10 cellular contexts compared by ENCODE assay signal in the genomic region with DNA sequence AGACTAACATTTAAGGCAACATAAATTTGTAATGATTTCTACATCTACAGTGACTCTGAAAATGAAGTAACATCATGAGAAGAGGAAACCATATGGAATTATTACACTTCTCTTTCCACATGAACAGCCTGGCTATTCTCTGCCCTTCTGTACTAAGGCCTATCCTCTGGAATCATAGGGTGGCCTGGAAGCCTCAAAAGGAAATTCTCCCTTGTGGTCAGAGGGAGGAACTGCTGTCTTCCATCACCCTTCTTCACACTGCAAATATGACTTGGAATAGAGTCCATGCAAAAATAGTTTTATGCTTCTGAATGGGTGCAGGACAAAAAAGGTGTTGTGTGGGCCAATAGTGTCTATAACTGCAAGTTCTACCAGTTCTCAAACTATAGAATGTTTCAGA. TPM values are rescaled to one million over a fixed set of nuclear protein-coding genes. Genes with fewer than 3 reads are reported as not detected.
DNase-seq lines count a peak whose midpoint lies in the region; ATAC-seq, FAIRE-seq and TF ChIP-seq lines count a peak whose summit lies in the region.
"Had no signal": no experiment of that assay in that cellular context is flagged by ENCODE, and none has a peak within 500 bp of the region (broad histone marks: within the 10 kb centered on the region; RNA-seq: fewer than 3 reads in every experiment).

No MANE protein-coding gene starts in this region.

- RAD21 ChIA-PET in HCT116 (lab: Charles Lee; ENCODE audit: low non-redundant PET in 1 of 2, low total read pairs in 2 of 2, uncharacterized antibody in 2 of 2, unreplicated experiment in 2 of 2), result no interaction called here

- no peak for TF ChIP-seq RAD21 in HCT116 (IDR thresholded peaks at IDR 0.05; ENCODE audit: low read depth)

- H4K91ac ChIP-seq in neuronal stem cell (ENCODE audit: low read depth, low read length, poor library complexity), result no peak overlapping the region

- H3K9me3 ChIP-seq in HCT116 (ENCODE audit: control insufficient read depth in 1 of 2, insufficient read depth in 1 of 2, low read depth in 1 of 2, low read length in 2 of 2) (no peaks in the 10 kb centered on the region), kidney (ENCODE audit: control insufficient read depth in 1 of 2, low read length in 2 of 2) (no peaks in the 10 kb centered on the region), neuronal stem cell (replicated peaks in 1 of 2; ENCODE audit: control insufficient read depth in 2 of 2, insufficient read depth in 1 of 2, low read depth in 1 of 2, low read length in 2 of 2) (no peaks in the 10 kb centered on the region)

- no peaks in the 10 kb centered on the region for H3K79me1 ChIP-seq in neuronal stem cell (ENCODE audit: low read depth, low read length)

- intact Hi-C loops in CD14-positive monocyte (cut with micrococcal nuclease), result no loop called here
- intact Hi-C loops in HCT116 (cut with micrococcal nuclease), result no loop called here
- intact Hi-C loops in kidney (cut with DNase I), result no loop called here

- TF ChIP-seq CTCF in CD14-positive monocyte (IDR thresholded peaks at IDR 0.05) (peak; percentile 44), HCT116 (IDR thresholded peaks at IDR 0.05 in 2 of 3, conservative IDR thresholded peaks at IDR 0.05 in 1 of 3; ENCODE audit: borderline replicate concordance in 1 of 3, insufficient read depth in 1 of 3, low read depth in 2 of 3, low read length in 2 of 3) (peak in 2 of 3 experiments; percentile 69 to 70; a peak in 4 of 6 replicates), kidney (IDR thresholded peaks at IDR 0.05; ENCODE audit: borderline replicate concordance, extremely low read depth, insufficient read depth) (peak; percentile 27)

- no peak overlapping the region for H2BK12ac ChIP-seq in neuronal stem cell (ENCODE audit: low read length)

- no peaks in the 10 kb centered on the region for H3K4me1 Mint-ChIP-seq in CD14-positive monocyte

- no peak overlapping the region for H2BK120ac ChIP-seq in neuronal stem cell (ENCODE audit: low read depth, low read length)

- H3K9ac ChIP-seq in HCT116 (ENCODE audit: low read length), result no peak overlapping the region
- no peak overlapping the region for H3K9ac ChIP-seq in kidney (ENCODE audit: low read length in 2 of 2)
- no peak overlapping the region for H3K9ac ChIP-seq in neuronal stem cell (ENCODE audit: low read depth, low read length, poor library complexity)

- H3K4me3 ChIP-seq in HCT116 (replicated peaks in 1 of 2; ENCODE audit: low read depth in 1 of 2, low read length in 2 of 2) (no peak overlapping the region), kidney (ENCODE audit: low read length in 2 of 2) (no peak overlapping the region), neuronal stem cell (ENCODE audit: low read length in 2 of 2) (no peak overlapping the region)

- no TSS peak for BruUV-seq in HCT116 (replicated peaks; lab: Mats Ljungman, UMichigan)

- no peak overlapping the region for H3K4me2 ChIP-seq in HCT116 (ENCODE audit: low read length)
- H3K4me2 ChIP-seq in neuronal stem cell (ENCODE audit: insufficient read depth, low read length, poor library complexity, severe bottlenecking), result no peak overlapping the region

- H4K8ac ChIP-seq in neuronal stem cell (ENCODE audit: low read depth, low read length), result no peak overlapping the region

- no peaks in the 10 kb centered on the region for H3K79me2 ChIP-seq in HCT116 (ENCODE audit: insufficient read depth, low read length)

- H3K4me3 Mint-ChIP-seq in CD14-positive monocyte, result no peak overlapping the region

- H3K14ac ChIP-seq in neuronal stem cell (ENCODE audit: low read length), result no peak overlapping the region

- no peak for FAIRE-seq in kidney (lab: Jason Lieb, UNC)

- peaks cover 0 to 12% (median 7%) of the 10 kb centered on the region in 7 donors for H3K9me3 Mint-ChIP-seq in CD14-positive monocyte

- H2BK5ac ChIP-seq in neuronal stem cell (ENCODE audit: low read length), result no peak overlapping the region

- H3K27ac ChIP-seq in HCT116 (ENCODE audit: low read depth, low read length) (no peak overlapping the region), kidney (ENCODE audit: low read depth in 2 of 2, low read length in 2 of 2) (no peak overlapping the region), neuronal stem cell (replicated peaks; ENCODE audit: low read length) (no peak overlapping the region)

- H3K27ac Mint-ChIP-seq in CD14-positive monocyte, result no peak overlapping the region

- H2AFZ ChIP-seq in HCT116 (ENCODE audit: low read depth, low read length, poor library complexity, severe bottlenecking) (peak overlapping the region; percentile 29), neuronal stem cell (ENCODE audit: low read length) (no peak overlapping the region)

- H3K27me3 ChIP-seq in HCT116 (ENCODE audit: insufficient read depth, low read length), result no peaks in the 10 kb centered on the region
- no peaks in the 10 kb centered on the region for H3K27me3 ChIP-seq in neuronal stem cell (ENCODE audit: control insufficient read depth in 3 of 3, insufficient read depth in 3 of 3, low read depth in 1 of 3, low read length in 3 of 3)

- H3K9me2 ChIP-seq in HCT116 (ENCODE audit: insufficient read depth), result no peaks in the 10 kb centered on the region

- H3K36me3 Mint-ChIP-seq in CD14-positive monocyte, result no peaks in the 10 kb centered on the region

- peaks cover 0 to 2% (median 0%) of the 10 kb centered on the region in 3 donors for H3K27me3 Mint-ChIP-seq in CD14-positive monocyte (ENCODE audit: low read depth in 3 of 3)

- no peak overlapping the region for H2AK5ac ChIP-seq in neuronal stem cell (ENCODE audit: low read depth, low read length)

- DNase-seq in CD14-positive monocyte (ENCODE audit: low spot score) (no peak), HCT116 (ENCODE audit: low read depth, low spot score) (peak; percentile 50), kidney (no peak), NCI-H2227 treated with DMSO at 0.1 percent for 48 hours (lab: John Stamatoyannopoulos, UW) (no peak), neuronal stem cell (ENCODE audit: low spot score) (no peak)
- DNase-seq: activated effector memory CD4-positive, alpha-beta T cell treated with anti-CD3 and anti-CD28 coated beads, Interleukin-2, amount 50 U/mL, for 16 hours; left cardiac atrium had no signal

- no peak overlapping the region for H3K4ac ChIP-seq in neuronal stem cell (ENCODE audit: low read length)

- no peak overlapping the region for H3K18ac ChIP-seq in neuronal stem cell (ENCODE audit: low read length)

- no peaks in the 10 kb centered on the region for H3K4me1 ChIP-seq in HCT116 (ENCODE audit: control insufficient read depth in 1 of 2, insufficient read depth in 2 of 2, low read length in 2 of 2)
- H3K4me1 ChIP-seq in kidney (ENCODE audit: control insufficient read depth in 1 of 2, insufficient read depth in 1 of 2, low read depth in 1 of 2, low read length in 2 of 2), result no peaks in the 10 kb centered on the region
- no peaks in the 10 kb centered on the region for H3K4me1 ChIP-seq in neuronal stem cell (ENCODE audit: control insufficient read depth in 2 of 2, insufficient read depth in 1 of 2, low read depth in 1 of 2, low read length in 2 of 2)

- POLR2A ChIA-PET in HCT116 (lab: Charles Lee), result no interaction called here

- TF ChIP-seq POLR2A in HCT116 (IDR thresholded peaks at IDR 0.05; ENCODE audit: borderline replicate concordance, extremely low read depth, insufficient read depth, insufficient read length), result no peak

- peak; percentile 100 for ATAC-seq in HCT116
- ATAC-seq in SK-N-SH treated with all-trans-retinoic acid at 6 μM for 48 hours, result peak; percentile 99
- ATAC-seq in GM19324 (IDR thresholded peaks at IDR 0.05; ENCODE audit: low FRiP score, unreplicated experiment), result no peak
- ATAC-seq in HG03439 (IDR thresholded peaks at IDR 0.05; ENCODE audit: unreplicated experiment), result no peak
- ATAC-seq: left cardiac atrium had no signal

- H3K36me3 ChIP-seq in HCT116 (ENCODE audit: control insufficient read depth in 1 of 2, insufficient read depth in 2 of 2, low read length in 2 of 2), result no peaks in the 10 kb centered on the region
- H3K36me3 ChIP-seq in kidney (ENCODE audit: control insufficient read depth in 1 of 2, insufficient read depth in 2 of 2, low read length in 2 of 2), result no peaks in the 10 kb centered on the region
- H3K36me3 ChIP-seq in neuronal stem cell (replicated peaks in 1 of 2; ENCODE audit: control insufficient read depth in 2 of 2, insufficient read depth in 2 of 2, low read length in 2 of 2), result no peaks in the 10 kb centered on the region

- no peak overlapping the region for H3K23ac ChIP-seq in neuronal stem cell (ENCODE audit: low read depth, low read length, poor library complexity)

- CTCF ChIA-PET in HCT116 (lab: Charles Lee), result no interaction called here

- no peaks in the 10 kb centered on the region for H4K20me1 ChIP-seq in HCT116 (ENCODE audit: insufficient read depth)

- H2BK15ac ChIP-seq in neuronal stem cell (ENCODE audit: low read length), result no peak overlapping the region

TF ChIP-seq in HCT116, 20 proteins besides CTCF, POLR2A, EP300 and RAD21:
- TF ChIP-seq EZH2phosphoT487 (IDR thresholded peaks at IDR 0.05; ENCODE audit: borderline replicate concordance) (no peak), SRF (IDR thresholded peaks at IDR 0.05; ENCODE audit: low read depth) (peak; percentile 56; the same call in 1 of the 2 replicates)

TF ChIP-seq in SK-N-SH treated with all-trans-retinoic acid at 6 μM for 48 hours, 23 proteins besides CTCF, POLR2A, EP300 and RAD21 (continues in another document):
- TF ChIP-seq, protein P1, sequence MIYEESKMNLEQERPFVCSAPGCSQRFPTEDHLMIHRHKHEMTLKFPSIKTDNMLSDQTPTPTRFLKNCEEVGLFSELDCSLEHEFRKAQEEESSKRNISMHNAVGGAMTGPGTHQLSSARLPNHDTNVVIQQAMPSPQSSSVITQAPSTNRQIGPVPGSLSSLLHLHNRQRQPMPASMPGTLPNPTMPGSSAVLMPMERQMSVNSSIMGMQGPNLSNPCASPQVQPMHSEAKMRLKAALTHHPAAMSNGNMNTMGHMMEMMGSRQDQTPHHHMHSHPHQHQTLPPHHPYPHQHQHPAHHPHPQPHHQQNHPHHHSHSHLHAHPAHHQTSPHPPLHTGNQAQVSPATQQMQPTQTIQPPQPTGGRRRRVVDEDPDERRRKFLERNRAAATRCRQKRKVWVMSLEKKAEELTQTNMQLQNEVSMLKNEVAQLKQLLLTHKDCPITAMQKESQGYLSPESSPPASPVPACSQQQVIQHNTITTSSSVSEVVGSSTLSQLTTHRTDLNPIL (CRISPR knock-in tag; IDR thresholded peaks at IDR 0.05; ENCODE audit: low read depth), result no peak
- no peak for TF ChIP-seq ISL1 (CRISPR knock-in tag; IDR thresholded peaks at IDR 0.05)
- TF ChIP-seq ZFP3 (CRISPR knock-in tag; IDR thresholded peaks at IDR 0.05), result no peak
- no peak for TF ChIP-seq BACH2 (CRISPR knock-in tag; IDR thresholded peaks at IDR 0.05; ENCODE audit: borderline replicate concordance)

RNA-seq across cellular contexts. Expression of a gene that starts 44.6 kb away (rescaled TPM):
- polyA plus RNA-seq in CD14-positive monocyte, result under 1 TPM; 0.28 to 0.30 TPM
- total RNA-seq in HCT116 (2021; ENCODE audit: unreplicated experiment), result 5.2 TPM
- 1.4 and 1.5 TPM in 2 replicates for polyA plus RNA-seq in HCT116 (2012)
- total RNA-seq in kidney, result 14.6 TPM
- 18.6 TPM for polyA plus RNA-seq in kidney (ENCODE audit: insufficient read depth, low read depth, low replicate concordance)
- polyA plus RNA-seq in neuronal stem cell (2013, experiment 1 of 2), result 21.6 TPM
- polyA plus RNA-seq in neuronal stem cell (2013, experiment 2 of 2), result 21.4 TPM

RNA-seq across cellular contexts. Expression of a gene that starts 49.3 kb away (rescaled TPM):
- polyA plus RNA-seq in CD14-positive monocyte, result under 1 TPM in 1 of 2 donors, not detected in 1; 0.08 TPM
- total RNA-seq in HCT116 (2021; ENCODE audit: unreplicated experiment), result 2.0 TPM
- polyA plus RNA-seq in HCT116 (2012), result 0.30 and 0.44 TPM in 2 replicates
- total RNA-seq in kidney, result 4.8 TPM
- polyA plus RNA-seq in kidney (ENCODE audit: insufficient read depth, low read depth, low replicate concordance), result 2.0 TPM
- 6.9 TPM for polyA plus RNA-seq in neuronal stem cell (2013, experiment 1 of 2)
- 7.0 TPM for polyA plus RNA-seq in neuronal stem cell (2013, experiment 2 of 2)

Comparison
In these comparisons a context has a peak if more than half of its experiments do, and no peak if none do; other contexts are left out.
1. ATAC-seq: peak in HCT116 (single experiment) and SK-N-SH treated with all-trans-retinoic acid at 6 μM for 48 hours (single experiment); none in GM19324 (single experiment) and HG03439 (single experiment).
2. Peak in every context shown above with its lines, with median percentiles within 50 percentile points of each other: CTCF ChIP-seq.